In genomic region chr4:109334129-109334528, GRCh38 we compare ENCODE assay signal across 23 cellular contexts. TPM values are rescaled to one million over a fixed set of nuclear protein-coding genes. Genes with fewer than 3 reads are reported as not detected.
"Had no signal": no experiment of that assay in that cellular context is flagged by ENCODE, and none has a peak within 500 bp of the region (broad histone marks: within the 10 kb centered on the region; RNA-seq: fewer than 3 reads in every experiment).

No MANE protein-coding gene starts in this region.

- H3K27ac ChIP-seq: epithelial cell of prostate, esophagus muscularis mucosa, foreskin keratinocyte, left ventricle myocardium inferior, lower lobe of right lung, neutrophil, psoas muscle, right lobe of liver, spleen, suprapubic skin, thyroid gland, upper lobe of left lung, uterus had no signal

- DNase-seq: effector memory CD8-positive, alpha-beta T cell; foreskin keratinocyte; immature natural killer cell; left ventricle myocardium inferior; lower lobe of right lung; midbrain; naive B cell; psoas muscle; retina; right lobe of liver; spleen; stimulated activated CD4-positive, alpha-beta T cell treated with anti-CD3 and anti-CD28 coated beads, Interleukin-15, amount 100 ng/mL, for 24 hours; stimulated activated CD4-positive, alpha-beta T cell treated with anti-CD3 and anti-CD28 coated beads, Interleukin-1b, Interleukin-23, amount 100 ng/mL, for 48 hours; stimulated activated naive CD4-positive, alpha-beta T cell treated with Interleukin-2 at 50 U/mL for 16 hours; thyroid gland; upper lobe of left lung; uterus had no signal

- H3K4me1 Mint-ChIP-seq: immature natural killer cell, memory B cell, naive B cell had no signal

- H3K4me1 ChIP-seq: esophagus muscularis mucosa, foreskin keratinocyte, left ventricle myocardium inferior, lower lobe of right lung, psoas muscle, right lobe of liver, spleen, suprapubic skin, upper lobe of left lung, uterus had no signal

- ATAC-seq: effector memory CD8-positive, alpha-beta T cell; foreskin keratinocyte; lower lobe of right lung; psoas muscle; right lobe of liver had no signal

- H3K4me3 Mint-ChIP-seq: dendritic cell treated with granulocyte-macrophage colony-stimulating factor and Interleukin-4, amounts not matched to agents 40 ng/mL and 50 ng/mL, for 4 days; effector memory CD8-positive, alpha-beta T cell; immature natural killer cell; memory B cell; naive B cell had no signal

- H3K36me3 ChIP-seq: esophagus muscularis mucosa, left ventricle myocardium inferior, lower lobe of right lung, neutrophil, right lobe of liver, spleen, suprapubic skin, thyroid gland, upper lobe of left lung, uterus had no signal

- H3K9me3 Mint-ChIP-seq: dendritic cell treated with granulocyte-macrophage colony-stimulating factor and Interleukin-4, amounts not matched to agents 40 ng/mL and 50 ng/mL, for 4 days; effector memory CD8-positive, alpha-beta T cell; memory B cell had no signal

- H3K27ac Mint-ChIP-seq: dendritic cell treated with granulocyte-macrophage colony-stimulating factor and Interleukin-4, amounts not matched to agents 40 ng/mL and 50 ng/mL, for 4 days; effector memory CD8-positive, alpha-beta T cell; immature natural killer cell; memory B cell had no signal

- H3K27me3 ChIP-seq: esophagus muscularis mucosa, foreskin keratinocyte, right lobe of liver, suprapubic skin, thyroid gland, upper lobe of left lung, uterus had no signal

- H3K4me3 ChIP-seq: esophagus muscularis mucosa, left ventricle myocardium inferior, lower lobe of right lung, psoas muscle, right lobe of liver, spleen, suprapubic skin, thyroid gland, upper lobe of left lung, uterus had no signal

- H3K36me3 Mint-ChIP-seq: immature natural killer cell, memory B cell, naive B cell had no signal

- H3K9me3 ChIP-seq: esophagus muscularis mucosa, left ventricle myocardium inferior, lower lobe of right lung, neutrophil, psoas muscle, right lobe of liver, spleen, suprapubic skin, thyroid gland, upper lobe of left lung, uterus had no signal

RNA-seq across cellular contexts. Expression of gene COL25A1, which starts 31.7 kb away (rescaled TPM):
- total RNA-seq: foreskin keratinocyte had no signal
